Comparison of ENCODE assay signal across 8 cellular contexts in genomic region chr6:83192456-83192855, GRCh38. TPM values are rescaled to one million over a fixed set of nuclear protein-coding genes. Genes with fewer than 3 reads are reported as not detected.
A peak's percentile ranks its signal among the peaks of the same experiment; 100 is the strongest.
DNase-seq lines count a peak whose midpoint lies in the region; ATAC-seq and TF ChIP-seq lines count a peak whose summit lies in the region.

No MANE protein-coding gene starts in this region.

- no peaks in the 10 kb centered on the region for H4K20me1 ChIP-seq in KMS-11 (ENCODE audit: insufficient read depth)

- no peaks in the 10 kb centered on the region for H3K9me3 Mint-ChIP-seq in CD8-positive, alpha-beta memory T cell
- no peaks in the 10 kb centered on the region for H3K9me3 Mint-ChIP-seq in dendritic cell treated with granulocyte-macrophage colony-stimulating factor and Interleukin-4, amounts not matched to agents 40 ng/mL and 50 ng/mL, for 4 days
- H3K9me3 Mint-ChIP-seq in natural killer cell treated with Interleukin-12 subunit alpha and Interleukin-12 subunit beta and Interleukin-15 and Interleukin-18, amount 100 ng/mL, for 72 hours = no peaks in the 10 kb centered on the region

- in situ Hi-C loops in G401 (cut with HindIII; ENCODE audit: low sequenced_read_pairs) = no loop called here

- H3K36me3 Mint-ChIP-seq in CD8-positive, alpha-beta memory T cell = peaks cover 0 to 37% (median 8%) of the 10 kb centered on the region in 3 donors
- peaks cover 27% of the 10 kb centered on the region for H3K36me3 Mint-ChIP-seq in dendritic cell treated with granulocyte-macrophage colony-stimulating factor and Interleukin-4, amounts not matched to agents 40 ng/mL and 50 ng/mL, for 4 days (ENCODE audit: low read depth)
- H3K36me3 Mint-ChIP-seq in natural killer cell treated with Interleukin-12 subunit alpha and Interleukin-12 subunit beta and Interleukin-15 and Interleukin-18, amount 100 ng/mL, for 72 hours = peaks cover 4% of the 10 kb centered on the region

- ATAC-seq in natural killer cell treated with Interleukin-12 subunit alpha and Interleukin-12 subunit beta and Interleukin-15 and Interleukin-18, amount 100 ng/mL, for 72 hours = no peak
- no peak for ATAC-seq in GM19328 (IDR thresholded peaks at IDR 0.05; ENCODE audit: unreplicated experiment)
- ATAC-seq in sciatic nerve = no peak

- H3K4me1 ChIP-seq in CD8-positive, alpha-beta memory T cell (ENCODE audit: insufficient read depth, low read length) = peaks cover 15% of the 10 kb centered on the region
- H3K4me1 ChIP-seq in KMS-11 (ENCODE audit: low read depth, poor library complexity, severe bottlenecking) = peaks cover 5% of the 10 kb centered on the region

- peak overlapping the region; percentile 85 to 99 (median 98) for H3K27ac Mint-ChIP-seq in CD8-positive, alpha-beta memory T cell
- peak overlapping the region; percentile 92 for H3K27ac Mint-ChIP-seq in dendritic cell treated with granulocyte-macrophage colony-stimulating factor and Interleukin-4, amounts not matched to agents 40 ng/mL and 50 ng/mL, for 4 days
- peak overlapping the region; percentile 76 to 94 for H3K27ac Mint-ChIP-seq in natural killer cell treated with Interleukin-12 subunit alpha and Interleukin-12 subunit beta and Interleukin-15 and Interleukin-18, amount 100 ng/mL, for 72 hours

- peak overlapping the region; percentile 51; the same call in 1 of the 2 replicates for H3K9ac ChIP-seq in KMS-11

- peaks cover 43 to 66% (median 63%) of the 10 kb centered on the region in 3 donors for H3K4me1 Mint-ChIP-seq in CD8-positive, alpha-beta memory T cell
- H3K4me1 Mint-ChIP-seq in dendritic cell treated with granulocyte-macrophage colony-stimulating factor and Interleukin-4, amounts not matched to agents 40 ng/mL and 50 ng/mL, for 4 days (ENCODE audit: low read depth) = peaks cover 15% of the 10 kb centered on the region
- H3K4me1 Mint-ChIP-seq in natural killer cell treated with Interleukin-12 subunit alpha and Interleukin-12 subunit beta and Interleukin-15 and Interleukin-18, amount 100 ng/mL, for 72 hours (ENCODE audit: low read depth in 2 of 2) = peaks cover 23 to 28% of the 10 kb centered on the region in 2 donors

- DNase-seq in CD8-positive, alpha-beta memory T cell = no peak
- DNase-seq in natural killer cell treated with Interleukin-12 subunit alpha and Interleukin-12 subunit beta and Interleukin-15 and Interleukin-18, amount 100 ng/mL, for 72 hours (ENCODE audit: low spot score) = no peak
- no peak for DNase-seq in stimulated activated CD4-positive, alpha-beta T cell treated with anti-CD3 and anti-CD28 coated beads, Interleukin-15, amount 100 ng/mL, for 24 hours
- DNase-seq in sciatic nerve (ENCODE audit: low spot score) (no peak), G401 (ENCODE audit: low spot score) (no peak)

- H3K27me3 Mint-ChIP-seq in CD8-positive, alpha-beta memory T cell = no peaks in the 10 kb centered on the region
- H3K27me3 Mint-ChIP-seq in dendritic cell treated with granulocyte-macrophage colony-stimulating factor and Interleukin-4, amounts not matched to agents 40 ng/mL and 50 ng/mL, for 4 days = peaks cover 10% of the 10 kb centered on the region
- H3K27me3 Mint-ChIP-seq in natural killer cell treated with Interleukin-12 subunit alpha and Interleukin-12 subunit beta and Interleukin-15 and Interleukin-18, amount 100 ng/mL, for 72 hours = no peaks in the 10 kb centered on the region

- H3K27ac ChIP-seq in CD8-positive, alpha-beta memory T cell (ENCODE audit: low read depth, low read length) = peak overlapping the region; percentile 85
- H3K27ac ChIP-seq in KMS-11 = no peak overlapping the region

- no peaks in the 10 kb centered on the region for H3K79me2 ChIP-seq in KMS-11 (ENCODE audit: insufficient read depth, low read depth)

- peak overlapping the region; percentile 97 to 99 (median 98) for H3K4me3 Mint-ChIP-seq in CD8-positive, alpha-beta memory T cell
- peak overlapping the region; percentile 93 for H3K4me3 Mint-ChIP-seq in dendritic cell treated with granulocyte-macrophage colony-stimulating factor and Interleukin-4, amounts not matched to agents 40 ng/mL and 50 ng/mL, for 4 days
- peak overlapping the region; percentile 98 for H3K4me3 Mint-ChIP-seq in natural killer cell treated with Interleukin-12 subunit alpha and Interleukin-12 subunit beta and Interleukin-15 and Interleukin-18, amount 100 ng/mL, for 72 hours

- POLR2A ChIA-PET in CD8-positive, alpha-beta memory T cell (lab: Charles Lee) = no interaction called here

- no peak for TF ChIP-seq CTCF in KMS-11 (conservative IDR thresholded peaks at IDR 0.05; ENCODE audit: low read depth, low read length)

- peak overlapping the region; percentile 71 for H2AFZ ChIP-seq in KMS-11 (ENCODE audit: low read depth)

- CTCF ChIA-PET in CD8-positive, alpha-beta memory T cell (lab: Charles Lee) = interaction anchor here (0.9 to 4.9 kb wide), 2 partner anchors 126 to 950 kb away, joined by 3 to 31 read pairs; partner anchors contain the start of genes DOP1A and UBE3D

- peak overlapping the region; percentile 88 for H3K4me3 ChIP-seq in CD8-positive, alpha-beta memory T cell (ENCODE audit: low read length)
- H3K4me3 ChIP-seq in KMS-11 (IDR thresholded peaks at IDR 0.05; ENCODE audit: insufficient read depth, low read depth, low read length) = no peak overlapping the region

- H3K27me3 ChIP-seq in CD8-positive, alpha-beta memory T cell (ENCODE audit: insufficient read depth, low read length, poor library complexity, severe bottlenecking) = no peaks in the 10 kb centered on the region
- H3K27me3 ChIP-seq in KMS-11 (ENCODE audit: insufficient read depth, low read depth) = no peaks in the 10 kb centered on the region

- no peaks in the 10 kb centered on the region for H3K9me3 ChIP-seq in CD8-positive, alpha-beta memory T cell (ENCODE audit: low read length)

- H3K4me2 ChIP-seq in KMS-11 = peak overlapping the region; percentile 71

- H3K36me3 ChIP-seq in CD8-positive, alpha-beta memory T cell (ENCODE audit: insufficient read depth, low read length) = no peaks in the 10 kb centered on the region
- H3K36me3 ChIP-seq in KMS-11 (ENCODE audit: insufficient read depth) = no peaks in the 10 kb centered on the region

- intact Hi-C loops in dendritic cell treated with granulocyte-macrophage colony-stimulating factor and Interleukin-4, amounts not matched to agents 40 ng/mL and 50 ng/mL, for 4 days (cut with micrococcal nuclease) = loop anchor here (2.0 to 10.0 kb wide), 4 partner anchors 124 to 1440 kb away; partner anchors contain the start of genes CYB5R4, IBTK, RIPPLY2 and TENT5A
- intact Hi-C loops in sciatic nerve (cut with DNase I) = no loop called here

RNA-seq across cellular contexts. Expression of gene PGM3, which starts 0.6 kb away (rescaled TPM):
- total RNA-seq in CD8-positive, alpha-beta memory T cell = 10 to 100 TPM; 18.7 to 19.8 TPM
- polyA plus RNA-seq in CD8-positive, alpha-beta memory T cell = 10.8 TPM
- total RNA-seq in natural killer cell treated with Interleukin-12 subunit alpha and Interleukin-12 subunit beta and Interleukin-15 and Interleukin-18, amount 100 ng/mL, for 72 hours = 10 to 100 TPM; 28.9 to 29.2 TPM
- total RNA-seq in sciatic nerve = 37.2 TPM
- total RNA-seq in G401 (2014; rRNA removed; shearing (Covaris generic)) = 23.1 and 51.9 TPM in 2 replicates

RNA-seq across cellular contexts. Expression of gene RWDD2A, which starts 0.7 kb away (rescaled TPM):
- 1 to 10 TPM; 1.3 TPM for total RNA-seq in CD8-positive, alpha-beta memory T cell
- 2.3 TPM for polyA plus RNA-seq in CD8-positive, alpha-beta memory T cell
- total RNA-seq in natural killer cell treated with Interleukin-12 subunit alpha and Interleukin-12 subunit beta and Interleukin-15 and Interleukin-18, amount 100 ng/mL, for 72 hours = 1 to 10 TPM; 1.5 TPM
- total RNA-seq in sciatic nerve = 4.5 TPM
- 3.9 and 5.5 TPM in 2 replicates for total RNA-seq in G401 (2014; rRNA removed; shearing (Covaris generic))
